ENCODE assay signal across 8 cellular contexts in the genomic region with DNA sequence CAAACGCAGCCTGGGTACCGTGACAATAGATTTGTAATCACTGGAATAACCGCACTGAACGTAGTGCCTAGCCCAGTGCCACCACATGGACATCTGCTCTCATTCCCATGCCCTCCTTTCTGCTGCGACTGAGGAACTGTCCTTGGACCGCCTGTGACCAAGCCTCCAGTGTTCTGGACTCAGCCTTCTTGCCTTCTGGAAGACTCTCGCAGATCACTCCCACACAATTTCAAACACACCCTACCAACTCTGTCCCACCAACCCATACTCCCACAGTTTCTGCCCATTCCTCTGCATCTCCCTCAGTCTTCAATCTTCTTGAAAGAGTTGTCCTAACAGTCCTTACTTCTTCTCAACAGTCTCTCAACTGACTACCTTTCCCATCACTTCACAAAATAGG. TPM values are rescaled to one million over a fixed set of nuclear protein-coding genes. Genes with fewer than 3 reads are reported as not detected.
DNase-seq lines count a peak whose midpoint lies in the region; ATAC-seq, FAIRE-seq and TF ChIP-seq lines count a peak whose summit lies in the region.

No MANE protein-coding gene starts in this region.

- H3K4me1 Mint-ChIP-seq in astrocyte (ENCODE audit: low read depth, unreplicated experiment) (peaks cover 32% of the 10 kb centered on the region), mesothelial cell of epicardium (peaks cover 45% of the 10 kb centered on the region)

- H3K9me3 Mint-ChIP-seq in astrocyte (ENCODE audit: unreplicated experiment) (peaks cover 2% of the 10 kb centered on the region), mesothelial cell of epicardium (no peaks in the 10 kb centered on the region)

- TF ChIP-seq CTCF in right atrium auricular region (IDR thresholded peaks at IDR 0.05): no peak
- no peak for TF ChIP-seq CTCF in HL-60 (IDR thresholded peaks at IDR 0.05; ENCODE audit: insufficient read depth, low read length)
- no peak for TF ChIP-seq CTCF in astrocyte (IDR thresholded peaks at IDR 0.05; ENCODE audit: insufficient read depth, low read depth, low read length)
- TF ChIP-seq CTCF in mesothelial cell of epicardium (IDR thresholded peaks at IDR 0.05; ENCODE audit: unreplicated experiment): no peak

- H3K36me3 Mint-ChIP-seq in astrocyte (ENCODE audit: low read depth, unreplicated experiment) (peaks cover 2% of the 10 kb centered on the region), mesothelial cell of epicardium (peaks cover 3% of the 10 kb centered on the region)

- TF ChIP-seq POLR2A in H54 (IDR thresholded peaks at IDR 0.05; ENCODE audit: low read depth, low read length): no peak

- H3K4me3 ChIP-seq in right atrium auricular region (peak overlapping the region; percentile 97 to 99), HL-60 (replicated peaks; ENCODE audit: insufficient read depth, low read length) (peak overlapping the region; percentile 59), astrocyte (ENCODE audit: insufficient read depth, low read depth, low read length) (peak overlapping the region; percentile 75)

- no peak overlapping the region for H2AFZ ChIP-seq in astrocyte (ENCODE audit: low read depth, low read length)

- H3K79me2 ChIP-seq in astrocyte (ENCODE audit: insufficient read depth, low read length): peaks cover 71% of the 10 kb centered on the region

- no peaks in the 10 kb centered on the region for H3K9me3 ChIP-seq in right atrium auricular region
- H3K9me3 ChIP-seq in astrocyte (ENCODE audit: insufficient read depth, low read depth, low read length): no peaks in the 10 kb centered on the region

- intact Hi-C loops in left ventricle myocardium superior (cut with micrococcal nuclease): no loop called here

- H3K4me1 ChIP-seq in right atrium auricular region (peaks cover 0 to 46% of the 10 kb centered on the region in 2 donors), astrocyte (ENCODE audit: insufficient read depth, low read length) (peaks cover 22% of the 10 kb centered on the region)

- no peaks in the 10 kb centered on the region for H3K27me3 ChIP-seq in right atrium auricular region
- H3K27me3 ChIP-seq in HL-60 (ENCODE audit: insufficient read depth, poor library complexity, severe bottlenecking): no peaks in the 10 kb centered on the region
- H3K27me3 ChIP-seq in astrocyte (ENCODE audit: insufficient read depth, low read length): no peaks in the 10 kb centered on the region

- H3K4me3 Mint-ChIP-seq in astrocyte (ENCODE audit: unreplicated experiment): peak overlapping the region; percentile 96
- peak overlapping the region; percentile 89 for H3K4me3 Mint-ChIP-seq in mesothelial cell of epicardium

- no peak for FAIRE-seq in astrocyte (lab: Jason Lieb, UNC)
- FAIRE-seq in H54 (lab: Jason Lieb, UNC): no peak

- H3K27ac ChIP-seq in right atrium auricular region (peak overlapping the region; percentile 93 to 95), HL-60 (replicated peaks) (peak overlapping the region; percentile 72), astrocyte (ENCODE audit: low read depth, low read length) (peak overlapping the region; percentile 68)

- H3K27ac Mint-ChIP-seq in astrocyte (ENCODE audit: unreplicated experiment): peak overlapping the region; percentile 43
- H3K27ac Mint-ChIP-seq in mesothelial cell of epicardium: peak overlapping the region; percentile 40

- ATAC-seq in left ventricle myocardium superior: no peak

- H3K9ac ChIP-seq in astrocyte (ENCODE audit: low read length): peak overlapping the region; percentile 88

- peaks cover 5% of the 10 kb centered on the region for H3K36me3 ChIP-seq in right atrium auricular region
- H3K36me3 ChIP-seq in astrocyte (ENCODE audit: insufficient read depth, low read length): no peaks in the 10 kb centered on the region

- DNase-seq in right atrium auricular region (ENCODE audit: low spot score) (no peak), left ventricle myocardium superior (no peak), HL-60 (ENCODE audit: low read depth in 1 of 2, low spot score in 1 of 2) (peak; percentile 11 to 57), astrocyte (ENCODE audit: low read depth) (no peak), mesothelial cell of epicardium (ENCODE audit: low spot score in 2 of 2, unreplicated experiment in 2 of 2) (no peak), H54 (ENCODE audit: insufficient read length, low spot score) (no peak), COR-L47 (lab: John Stamatoyannopoulos, UW) (no peak), NCI-H2227 treated with DMSO at 0.1 percent for 48 hours (lab: John Stamatoyannopoulos, UW) (no peak)

- peak overlapping the region; percentile 85 for H3K4me2 ChIP-seq in astrocyte (ENCODE audit: low read length)

- H3K27me3 Mint-ChIP-seq in astrocyte (ENCODE audit: low read depth, unreplicated experiment) (no peaks in the 10 kb centered on the region), mesothelial cell of epicardium (ENCODE audit: low read depth) (no peaks in the 10 kb centered on the region)

- H4K20me1 ChIP-seq in astrocyte (ENCODE audit: insufficient read depth, low read length): peaks cover 57% of the 10 kb centered on the region

RNA-seq across cellular contexts. Expression of a gene that starts 2.1 kb away (rescaled TPM):
- total RNA-seq in right atrium auricular region (10 to 100 TPM; 21.0 to 30.8 TPM), left ventricle myocardium superior (16.6 TPM), astrocyte (36.4 and 37.7 TPM in 2 replicates), mesothelial cell of epicardium (52.5 to 59.5 TPM (median 57.6 TPM) in 3 replicates)

RNA-seq across cellular contexts. Expression of a gene that starts 53.7 kb away (rescaled TPM):
- total RNA-seq in right atrium auricular region: 10 to 100 TPM; 37.0 to 40.4 TPM
- 37.4 TPM for total RNA-seq in left ventricle myocardium superior
- 36.7 and 37.0 TPM in 2 replicates for total RNA-seq in astrocyte
- 38.3 to 38.8 TPM (median 38.7 TPM) in 3 replicates for total RNA-seq in mesothelial cell of epicardium

Comparison
In these comparisons a context has a peak if more than half of its experiments do, and no peak if none do; other contexts are left out.
1. DNase-seq: peak in HL-60 (2 of 2); none in right atrium auricular region (single experiment), left ventricle myocardium superior (single experiment), astrocyte (single experiment), mesothelial cell of epicardium (0 of 2), H54 (single experiment), COR-L47 (single experiment) and NCI-H2227 treated with DMSO at 0.1 percent for 48 hours (single experiment).
2. Peak in every context shown above with its lines, with median percentiles within 50 percentile points of each other: H3K27ac ChIP-seq and H3K4me3 ChIP-seq.